ENCODE assay signal across 25 cellular contexts in genomic region chr18:47342566-47342965, GRCh38.
"Had no signal": no experiment of that assay in that cellular context is flagged by ENCODE, and none has a peak within 500 bp of the region (broad histone marks: within the 10 kb centered on the region; RNA-seq: fewer than 3 reads in every experiment).

No MANE protein-coding gene starts in this region.

- H2AFZ ChIP-seq: neural progenitor cell, parathyroid adenoma had no signal

- H3K27me3 ChIP-seq: neural progenitor cell, neutrophil, right atrium auricular region, right lobe of liver, suprapubic skin, tibial artery, upper lobe of right lung had no signal

- H3K36me3 ChIP-seq: left ventricle myocardium inferior, neural progenitor cell, neutrophil, right atrium auricular region, right lobe of liver, suprapubic skin, thoracic aorta, tibial artery, upper lobe of right lung had no signal

- H3K4me1 ChIP-seq: left ventricle myocardium inferior, neural progenitor cell, parathyroid adenoma, psoas muscle, right atrium auricular region, right lobe of liver, suprapubic skin, tibial artery, upper lobe of right lung had no signal

- H3K9me3 ChIP-seq: left ventricle myocardium inferior, neutrophil, psoas muscle, right atrium auricular region, right lobe of liver, suprapubic skin, thoracic aorta, tibial artery, upper lobe of right lung had no signal

- H3K4me2 ChIP-seq: neural progenitor cell had no signal

- ATAC-seq: natural killer cell; psoas muscle; right lobe of liver; stimulated activated effector memory CD8-positive, alpha-beta T cell treated with anti-CD3 and anti-CD28 coated beads, Interleukin-12 subunit alpha, Interleukin-12 subunit beta, amount 100 ng/mL, for 72 hours; upper lobe of right lung had no signal

- H3K79me2 ChIP-seq: parathyroid adenoma had no signal

- DNase-seq: islet precursor cell; left ventricle myocardium inferior; mesendoderm; naive B cell; natural killer cell; nephron progenitor cell; occipital lobe; psoas muscle; right lobe of liver; stimulated activated CD4-positive, alpha-beta T cell treated with anti-CD3 and anti-CD28 coated beads, Interleukin-12 subunit alpha, Interleukin-12 subunit beta, amount 100 ng/mL, for 4 hours; stimulated activated CD4-positive, alpha-beta T cell treated with anti-CD3 and anti-CD28 coated beads, Interleukin-15, amount 100 ng/mL, for 24 hours; stimulated activated CD4-positive, alpha-beta T cell treated with anti-CD3 and anti-CD28 coated beads, Interleukin-2, amount 100 ng/mL, for 24 hours; stimulated activated CD4-positive, alpha-beta T cell treated with anti-CD3 and anti-CD28 coated beads, Interleukin-4, amount 100 ng/mL, for 24 hours; stimulated activated naive CD4-positive, alpha-beta T cell; tibial artery; upper lobe of right lung had no signal

- H3K9ac ChIP-seq: neural progenitor cell, parathyroid adenoma had no signal

- H3K27ac ChIP-seq: left ventricle myocardium inferior, neural progenitor cell, neutrophil, parathyroid adenoma, psoas muscle, right atrium auricular region, right lobe of liver, skin epidermis, suprapubic skin, thoracic aorta, tibial artery, upper lobe of right lung had no signal

- H3K4me3 ChIP-seq: left ventricle myocardium inferior, lung, neural progenitor cell, psoas muscle, right atrium auricular region, right lobe of liver, skin epidermis, suprapubic skin, thoracic aorta, tibial artery, upper lobe of right lung had no signal
